Comparison of ENCODE assay signal across 21 cellular contexts in the genomic region with DNA sequence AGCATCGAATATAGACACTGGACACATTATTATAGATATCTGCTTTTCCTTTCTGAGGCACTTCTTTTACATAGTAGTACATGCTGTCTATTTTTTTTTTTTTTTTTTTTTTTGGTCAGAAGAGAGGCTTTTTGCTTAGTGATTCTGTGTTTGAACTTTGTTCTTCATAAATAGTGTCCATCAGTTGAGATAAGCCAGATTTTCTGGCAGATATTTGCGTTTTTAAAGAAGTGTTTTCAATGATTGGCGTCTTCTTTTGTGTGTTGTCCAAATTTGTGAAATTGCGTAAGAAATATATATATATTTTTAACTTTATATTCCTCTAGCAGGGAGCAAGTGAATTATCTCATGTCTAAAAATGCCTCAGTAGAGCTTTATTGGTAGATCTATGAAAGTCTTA. TPM values are rescaled to one million over a fixed set of nuclear protein-coding genes. Genes with fewer than 3 reads are reported as not detected.
DNase-seq lines count a peak whose midpoint lies in the region; ATAC-seq and TF ChIP-seq lines count a peak whose summit lies in the region.
"Had no signal": no experiment of that assay in that cellular context is flagged by ENCODE, and none has a peak within 500 bp of the region (broad histone marks: within the 10 kb centered on the region; RNA-seq: fewer than 3 reads in every experiment).

No MANE protein-coding gene starts in this region.

- no peak for DNase-seq in activated T-cell treated with anti-CD3 and anti-CD28 coated beads, Interleukin-2, amount 50 U/mL, for 24 hours
- no peak for DNase-seq in activated T-cell treated with anti-CD3 and anti-CD28 coated beads, Interleukin-2, amount 50 U/mL, for 1 hour
- DNase-seq in activated naive CD8-positive, alpha-beta T cell treated with anti-CD3 and anti-CD28 coated beads, Interleukin-2, amount 50 U/mL, for 24 hours, result no peak
- DNase-seq in natural killer cell, result no peak
- no peak for DNase-seq in DMS153 (lab: John Stamatoyannopoulos, UW)
- no peak for DNase-seq in dermis blood vessel endothelial cell
- no peak for DNase-seq in HAP-1 (ENCODE audit: low spot score in 2 of 2)
- DNase-seq: 8988T; COR-L47; GF-D8; KBM-7; NCI-H1105; NCI-H1694; NCI-H2081 treated with DMSO at 0.1 percent for 48 hours; NCI-H446 treated with DMSO at 0.1 percent for 48 hours; NCI-H69; NK-92 treated with Interleukin-12 subunit alpha and Interleukin-12 subunit beta, amount 100 ng/mL, for 24 hours; Peyer's patch had no signal

- H3K36me3 Mint-ChIP-seq in activated T-cell treated with anti-CD3 and anti-CD28 coated beads, Interleukin-2, amount 50 U/mL, for 24 hours (ENCODE audit: low read depth), result peaks cover 8% of the 10 kb centered on the region
- peaks cover 5% of the 10 kb centered on the region for H3K36me3 Mint-ChIP-seq in activated naive CD8-positive, alpha-beta T cell treated with anti-CD3 and anti-CD28 coated beads, Interleukin-2, amount 50 U/mL, for 24 hours (ENCODE audit: low read depth)
- no peaks in the 10 kb centered on the region for H3K36me3 Mint-ChIP-seq in natural killer cell
- H3K36me3 Mint-ChIP-seq: CD14-positive monocyte had no signal

- no peak overlapping the region for H3K4me3 Mint-ChIP-seq in activated T-cell treated with anti-CD3 and anti-CD28 coated beads, Interleukin-2, amount 50 U/mL, for 24 hours
- peak overlapping the region; percentile 73 for H3K4me3 Mint-ChIP-seq in activated naive CD8-positive, alpha-beta T cell treated with anti-CD3 and anti-CD28 coated beads, Interleukin-2, amount 50 U/mL, for 24 hours
- no peak overlapping the region for H3K4me3 Mint-ChIP-seq in natural killer cell
- H3K4me3 Mint-ChIP-seq: CD14-positive monocyte had no signal

- no peaks in the 10 kb centered on the region for H3K9me3 Mint-ChIP-seq in activated T-cell treated with anti-CD3 and anti-CD28 coated beads, Interleukin-2, amount 50 U/mL, for 24 hours
- no peaks in the 10 kb centered on the region for H3K9me3 Mint-ChIP-seq in activated naive CD8-positive, alpha-beta T cell treated with anti-CD3 and anti-CD28 coated beads, Interleukin-2, amount 50 U/mL, for 24 hours
- no peaks in the 10 kb centered on the region for H3K9me3 Mint-ChIP-seq in natural killer cell
- H3K9me3 Mint-ChIP-seq: CD14-positive monocyte had no signal

- intact Hi-C loops in natural killer cell (cut with micrococcal nuclease), result no loop called here

- H3K36me3 ChIP-seq in KOPT-K1 (ENCODE audit: insufficient read depth, low read length), result no peaks in the 10 kb centered on the region
- H3K36me3 ChIP-seq in HAP-1 (replicated peaks), result no peaks in the 10 kb centered on the region
- H3K36me3 ChIP-seq: Peyer's patch had no signal

- H3K27me3 ChIP-seq in HAP-1 (ENCODE audit: low read depth), result no peaks in the 10 kb centered on the region
- H3K27me3 ChIP-seq: Peyer's patch had no signal

- no peak for TF ChIP-seq CTCF in natural killer cell (IDR thresholded peaks at IDR 0.05)

- H3K27me3 Mint-ChIP-seq in activated T-cell treated with anti-CD3 and anti-CD28 coated beads, Interleukin-2, amount 50 U/mL, for 24 hours, result no peaks in the 10 kb centered on the region
- no peaks in the 10 kb centered on the region for H3K27me3 Mint-ChIP-seq in activated naive CD8-positive, alpha-beta T cell treated with anti-CD3 and anti-CD28 coated beads, Interleukin-2, amount 50 U/mL, for 24 hours
- H3K27me3 Mint-ChIP-seq in natural killer cell (ENCODE audit: low read depth in 2 of 2), result no peaks in the 10 kb centered on the region

- peak overlapping the region; percentile 85 for H3K27ac ChIP-seq in KOPT-K1 (ENCODE audit: low read depth, low read length, poor library complexity, severe bottlenecking)
- H3K27ac ChIP-seq: Peyer's patch had no signal

- H3K4me1 Mint-ChIP-seq in activated T-cell treated with anti-CD3 and anti-CD28 coated beads, Interleukin-2, amount 50 U/mL, for 24 hours (ENCODE audit: low read depth), result peaks cover 89% of the 10 kb centered on the region
- H3K4me1 Mint-ChIP-seq in activated naive CD8-positive, alpha-beta T cell treated with anti-CD3 and anti-CD28 coated beads, Interleukin-2, amount 50 U/mL, for 24 hours, result peaks cover 89% of the 10 kb centered on the region
- peaks cover 68 to 73% of the 10 kb centered on the region in 2 donors for H3K4me1 Mint-ChIP-seq in natural killer cell

- H3K4me1 ChIP-seq in HAP-1, result no peaks in the 10 kb centered on the region

- no peak for ATAC-seq in activated naive CD8-positive, alpha-beta T cell treated with anti-CD3 and anti-CD28 coated beads, Interleukin-2, amount 50 U/mL, for 24 hours
- ATAC-seq in natural killer cell, result no peak
- ATAC-seq: Right ventricle myocardium inferior had no signal

- H3K27ac Mint-ChIP-seq in activated T-cell treated with anti-CD3 and anti-CD28 coated beads, Interleukin-2, amount 50 U/mL, for 24 hours, result peak overlapping the region; percentile 37
- H3K27ac Mint-ChIP-seq in activated naive CD8-positive, alpha-beta T cell treated with anti-CD3 and anti-CD28 coated beads, Interleukin-2, amount 50 U/mL, for 24 hours, result no peak overlapping the region
- peak overlapping the region; percentile 59 to 83 for H3K27ac Mint-ChIP-seq in natural killer cell

- in situ Hi-C loops in HAP-1 (cut with MboI; ENCODE audit: low sequenced_read_pairs), result no loop called here

- no peaks in the 10 kb centered on the region for H3K9me3 ChIP-seq in KOPT-K1 (ENCODE audit: insufficient read depth, low read length, poor library complexity, severe bottlenecking)
- no peaks in the 10 kb centered on the region for H3K9me3 ChIP-seq in HAP-1
- H3K9me3 ChIP-seq: Peyer's patch had no signal

- no peak overlapping the region for H3K4me3 ChIP-seq in HAP-1
- H3K4me3 ChIP-seq: Peyer's patch had no signal

RNA-seq across cellular contexts. Expression of a gene that starts 28.3 kb away (rescaled TPM):
- total RNA-seq in natural killer cell, result 10 to 100 TPM; 34.1 to 57.5 (median 42.1) TPM
- total RNA-seq in dermis blood vessel endothelial cell, result 68.1 and 94.3 TPM in 2 replicates
